ENCODE assay signal across 21 cellular contexts in genomic region chr16:27505297-27506236, GRCh38. TPM values are rescaled to one million over a fixed set of nuclear protein-coding genes. Genes with fewer than 3 reads are reported as not detected.
DNase-seq lines count a peak whose midpoint lies in the region; ATAC-seq and TF ChIP-seq lines count a peak whose summit lies in the region.
"Had no signal": no experiment of that assay in that cellular context is flagged by ENCODE, and none has a peak within 500 bp of the region (broad histone marks: within the 10 kb centered on the region; RNA-seq: fewer than 3 reads in every experiment).

No MANE protein-coding gene starts in this region.

- intact Hi-C loops in activated CD8-positive, alpha-beta T cell treated with anti-CD3 and anti-CD28 coated beads for 36 hours (cut with micrococcal nuclease): no loop called here
- intact Hi-C loops in left cardiac atrium (cut with DNase I): no loop called here

- no peak for TF ChIP-seq CTCF in activated CD8-positive, alpha-beta T cell treated with anti-CD3 and anti-CD28 coated beads for 36 hours (IDR thresholded peaks at IDR 0.05)
- TF ChIP-seq CTCF in chondrocyte (IDR thresholded peaks at IDR 0.05): no peak

- H3K36me3 Mint-ChIP-seq in activated CD8-positive, alpha-beta T cell treated with anti-CD3 and anti-CD28 coated beads, Interleukin-2, amount 10 ng/mL, durations not matched to agents 7 days and 5 days (ENCODE audit: low read depth): peaks cover 49% of the 10 kb centered on the region
- peaks cover 31% of the 10 kb centered on the region for H3K36me3 Mint-ChIP-seq in activated CD8-positive, alpha-beta T cell treated with anti-CD3 and anti-CD28 coated beads for 36 hours (ENCODE audit: low read depth)
- peaks cover 65% of the 10 kb centered on the region for H3K36me3 Mint-ChIP-seq in chondrocyte (ENCODE audit: low read depth)

- H3K4me1 Mint-ChIP-seq in activated CD8-positive, alpha-beta T cell treated with anti-CD3 and anti-CD28 coated beads, Interleukin-2, amount 10 ng/mL, durations not matched to agents 7 days and 5 days (ENCODE audit: low read depth): no peaks in the 10 kb centered on the region
- no peaks in the 10 kb centered on the region for H3K4me1 Mint-ChIP-seq in activated CD8-positive, alpha-beta T cell treated with anti-CD3 and anti-CD28 coated beads for 36 hours (ENCODE audit: low read depth)
- H3K4me1 Mint-ChIP-seq in chondrocyte (ENCODE audit: low read depth): no peaks in the 10 kb centered on the region
- H3K4me1 Mint-ChIP-seq: naive thymus-derived CD4-positive, alpha-beta T cell had no signal

- CTCF ChIA-PET in activated CD8-positive, alpha-beta T cell treated with anti-CD3 and anti-CD28 coated beads, Interleukin-2, amount 10 ng/mL, durations not matched to agents 7 days and 5 days (lab: Charles Lee): no interaction called here
- CTCF ChIA-PET in activated CD8-positive, alpha-beta T cell treated with anti-CD3 and anti-CD28 coated beads for 36 hours (lab: Charles Lee): no interaction called here

- POLR2A ChIA-PET in activated CD8-positive, alpha-beta T cell treated with anti-CD3 and anti-CD28 coated beads, Interleukin-2, amount 10 ng/mL, durations not matched to agents 7 days and 5 days (lab: Charles Lee): no interaction called here
- POLR2A ChIA-PET in activated CD8-positive, alpha-beta T cell treated with anti-CD3 and anti-CD28 coated beads for 36 hours (lab: Charles Lee): no interaction called here

- H3K4me3 Mint-ChIP-seq in activated CD8-positive, alpha-beta T cell treated with anti-CD3 and anti-CD28 coated beads, Interleukin-2, amount 10 ng/mL, durations not matched to agents 7 days and 5 days: no peak overlapping the region
- no peak overlapping the region for H3K4me3 Mint-ChIP-seq in activated CD8-positive, alpha-beta T cell treated with anti-CD3 and anti-CD28 coated beads for 36 hours
- H3K4me3 Mint-ChIP-seq in chondrocyte (ENCODE audit: unreplicated experiment): no peak overlapping the region
- H3K4me3 Mint-ChIP-seq: activated T-cell treated with anti-CD3 and anti-CD28 coated beads, Interleukin-2, amount 50 U/mL, for 4 hours; naive thymus-derived CD4-positive, alpha-beta T cell had no signal

- no peak for ATAC-seq in activated CD8-positive, alpha-beta T cell treated with anti-CD3 and anti-CD28 coated beads, Interleukin-2, amount 10 ng/mL, durations not matched to agents 7 days and 5 days
- ATAC-seq in activated CD8-positive, alpha-beta T cell treated with anti-CD3 and anti-CD28 coated beads for 36 hours: no peak
- ATAC-seq in left cardiac atrium: peak; percentile 66 to 75
- no peak for ATAC-seq in HG02938 (IDR thresholded peaks at IDR 0.05; ENCODE audit: unreplicated experiment)
- ATAC-seq: activated T-cell treated with anti-CD3 and anti-CD28 coated beads, Interleukin-2, amount 50 U/mL, for 4 hours; naive thymus-derived CD4-positive, alpha-beta T cell had no signal

- peak overlapping the region; percentile 45 for H3K27ac Mint-ChIP-seq in activated CD8-positive, alpha-beta T cell treated with anti-CD3 and anti-CD28 coated beads, Interleukin-2, amount 10 ng/mL, durations not matched to agents 7 days and 5 days
- H3K27ac Mint-ChIP-seq in activated CD8-positive, alpha-beta T cell treated with anti-CD3 and anti-CD28 coated beads for 36 hours: no peak overlapping the region
- H3K27ac Mint-ChIP-seq in chondrocyte (ENCODE audit: unreplicated experiment): peak overlapping the region; percentile 49

- no peaks in the 10 kb centered on the region for H3K9me3 Mint-ChIP-seq in activated CD8-positive, alpha-beta T cell treated with anti-CD3 and anti-CD28 coated beads, Interleukin-2, amount 10 ng/mL, durations not matched to agents 7 days and 5 days (ENCODE audit: insufficient read depth)
- H3K9me3 Mint-ChIP-seq in activated CD8-positive, alpha-beta T cell treated with anti-CD3 and anti-CD28 coated beads for 36 hours: no peaks in the 10 kb centered on the region
- H3K9me3 Mint-ChIP-seq in chondrocyte (ENCODE audit: low read depth): no peaks in the 10 kb centered on the region
- H3K9me3 Mint-ChIP-seq: activated T-cell treated with anti-CD3 and anti-CD28 coated beads, Interleukin-2, amount 50 U/mL, for 4 hours; naive thymus-derived CD4-positive, alpha-beta T cell had no signal

- DNase-seq in activated CD8-positive, alpha-beta T cell treated with anti-CD3 and anti-CD28 coated beads, Interleukin-2, amount 10 ng/mL, durations not matched to agents 7 days and 5 days: no peak
- DNase-seq in activated CD8-positive, alpha-beta T cell treated with anti-CD3 and anti-CD28 coated beads for 36 hours: no peak
- DNase-seq in chondrocyte (ENCODE audit: low spot score) (no peak), left cardiac atrium (no peak), NCI-H2029 treated with DMSO at 0.1 percent for 48 hours (lab: John Stamatoyannopoulos, UW) (no peak), cerebellum (ENCODE audit: low spot score) (no peak), NCI-H524 (lab: John Stamatoyannopoulos, UW) (no peak)
- DNase-seq: 8988T; activated naive CD4-positive, alpha-beta T cell treated with anti-CD3 and anti-CD28 coated beads, Interleukin-2, amount 50 U/mL, for 16 hours; activated T-cell treated with anti-CD3 and anti-CD28 coated beads, Interleukin-2, amount 50 U/mL, for 4 hours; cortex of kidney; DMS 273 treated with DMSO at 0.1 percent for 48 hours; glutamatergic neuron; MG63; naive thymus-derived CD4-positive, alpha-beta T cell; NCI-H1694 treated with DMSO at 0.1 percent for 48 hours; NCI-H446; NK-92 treated with Interleukin-12 subunit alpha and Interleukin-12 subunit beta, amount 100 ng/mL, for 24 hours; RPMI8226; testis had no signal

- H3K27me3 Mint-ChIP-seq in activated CD8-positive, alpha-beta T cell treated with anti-CD3 and anti-CD28 coated beads, Interleukin-2, amount 10 ng/mL, durations not matched to agents 7 days and 5 days (ENCODE audit: low read depth): no peaks in the 10 kb centered on the region
- H3K27me3 Mint-ChIP-seq in activated CD8-positive, alpha-beta T cell treated with anti-CD3 and anti-CD28 coated beads for 36 hours: no peaks in the 10 kb centered on the region
- no peaks in the 10 kb centered on the region for H3K27me3 Mint-ChIP-seq in chondrocyte (ENCODE audit: low read depth)
- H3K27me3 Mint-ChIP-seq: naive thymus-derived CD4-positive, alpha-beta T cell had no signal

RNA-seq across cellular contexts. Expression of gene GTF3C1, which starts 44.1 kb away (rescaled TPM):
- total RNA-seq in activated CD8-positive, alpha-beta T cell treated with anti-CD3 and anti-CD28 coated beads, Interleukin-2, amount 10 ng/mL, durations not matched to agents 7 days and 5 days: 10 to 100 TPM; 55.8 to 58.5 TPM
- 10 to 100 TPM; 55.9 to 58.6 TPM for total RNA-seq in activated CD8-positive, alpha-beta T cell treated with anti-CD3 and anti-CD28 coated beads for 36 hours
- total RNA-seq in chondrocyte (68.8 to 104 TPM (median 69.2 TPM) in 3 replicates), left cardiac atrium (10 to 100 TPM; 43.3 to 53.6 TPM), cerebellum (56.7 TPM)

RNA-seq across cellular contexts. Expression of gene KATNIP, which starts 44.4 kb away (rescaled TPM):
- 10 to 100 TPM; 18.6 to 19.0 TPM for total RNA-seq in activated CD8-positive, alpha-beta T cell treated with anti-CD3 and anti-CD28 coated beads, Interleukin-2, amount 10 ng/mL, durations not matched to agents 7 days and 5 days
- total RNA-seq in activated CD8-positive, alpha-beta T cell treated with anti-CD3 and anti-CD28 coated beads for 36 hours: 10 to 100 TPM in 1 of 2 experiments, 1 to 10 TPM in 1; 9.6 to 11.5 TPM
- 20.5 to 25.3 TPM (median 23.2 TPM) in 3 replicates for total RNA-seq in chondrocyte
- total RNA-seq in left cardiac atrium: 10 to 100 TPM; 10.0 to 14.4 TPM
- total RNA-seq in cerebellum: 26.7 TPM

Comparison
In these comparisons a context has a peak if more than half of its experiments do, and no peak if none do; other contexts are left out.
1. ATAC-seq: peak in left cardiac atrium (2 of 2); none in activated CD8-positive, alpha-beta T cell treated with anti-CD3 and anti-CD28 coated beads, Interleukin-2, amount 10 ng/mL, durations not matched to agents 7 days and 5 days (single experiment), activated CD8-positive, alpha-beta T cell treated with anti-CD3 and anti-CD28 coated beads for 36 hours (single experiment) and HG02938 (single experiment).